8 cellular contexts compared by ENCODE assay signal in genomic region chr2:108607706-108608301, GRCh38.
A peak's percentile ranks its signal among the peaks of the same experiment; 100 is the strongest.
DNase-seq lines count a peak whose midpoint lies in the region; ATAC-seq and TF ChIP-seq lines count a peak whose summit lies in the region.

No MANE protein-coding gene starts in this region.

- H3K36me3 ChIP-seq in GM06990 (ENCODE audit: control insufficient read depth, insufficient read depth, low read length) (no peaks in the 10 kb centered on the region), ascending aorta (no peaks in the 10 kb centered on the region), thoracic aorta (no peaks in the 10 kb centered on the region)

- ATAC-seq in thoracic aorta (ENCODE audit: insufficient number of reproducible peaks, low FRiP score, low read depth) (no peak), HG03571 (IDR thresholded peaks at IDR 0.05; ENCODE audit: unreplicated experiment) (no peak)

- intact Hi-C loops in ascending aorta (cut with DNase I), result no loop called here

- no peaks in the 10 kb centered on the region for H3K9me3 Mint-ChIP-seq in mesothelial cell of epicardium

- TF ChIP-seq CTCF in AG04449 (IDR thresholded peaks at IDR 0.05; ENCODE audit: insufficient read depth, low read length, missing control alignments) (peak; percentile 66), GM06990 (IDR thresholded peaks at IDR 0.05; ENCODE audit: insufficient read depth, low read length, poor library complexity, severe bottlenecking) (peak; percentile 73), ascending aorta (IDR thresholded peaks at IDR 0.05) (peak; percentile 48 to 73 (median 59)), thoracic aorta (IDR thresholded peaks at IDR 0.05) (peak; percentile 58), mesothelial cell of epicardium (IDR thresholded peaks at IDR 0.05; ENCODE audit: unreplicated experiment) (no peak)

- H3K27me3 Mint-ChIP-seq in mesothelial cell of epicardium (ENCODE audit: low read depth), result no peaks in the 10 kb centered on the region

- H3K27me3 ChIP-seq in GM06990 (replicated peaks; ENCODE audit: control insufficient read depth, insufficient read depth, low read length) (no peaks in the 10 kb centered on the region), ascending aorta (no peaks in the 10 kb centered on the region), thoracic aorta (replicated peaks; ENCODE audit: insufficient read depth) (no peaks in the 10 kb centered on the region)

- H3K4me1 ChIP-seq in ascending aorta, result peaks cover 0 to 21% of the 10 kb centered on the region in 2 donors
- H3K4me1 ChIP-seq in thoracic aorta (ENCODE audit: control insufficient read depth in 1 of 2, low read depth in 2 of 2), result peaks cover 12 to 35% of the 10 kb centered on the region in 2 donors

- POLR2A ChIA-PET in AG04449 (lab: Yijun Ruan, JAX), result no interaction called here

- H3K4me3 Mint-ChIP-seq in mesothelial cell of epicardium, result no peak overlapping the region

- no peak for DNase-seq in AG04449 (ENCODE audit: low read depth, low spot score)
- DNase-seq in GM06990 (ENCODE audit: extremely low read depth, insufficient read length), result no peak
- DNase-seq in NCI-H774 (lab: John Stamatoyannopoulos, UW), result peak; percentile 40
- DNase-seq in ascending aorta (ENCODE audit: low spot score in 2 of 2), result no peak
- DNase-seq in inferior parietal cortex (ENCODE audit: extremely low spot score), result peak; percentile 68
- DNase-seq in thoracic aorta (ENCODE audit: low spot score), result no peak
- DNase-seq in mesothelial cell of epicardium (ENCODE audit: low spot score in 2 of 2, unreplicated experiment in 2 of 2), result no peak

- H3K9me3 ChIP-seq in ascending aorta, result no peaks in the 10 kb centered on the region
- no peaks in the 10 kb centered on the region for H3K9me3 ChIP-seq in thoracic aorta

- H3K27ac Mint-ChIP-seq in mesothelial cell of epicardium, result no peak overlapping the region

- H3K27ac ChIP-seq in ascending aorta (no peak overlapping the region), thoracic aorta (no peak overlapping the region)

- H3K4me3 ChIP-seq in AG04449 (ENCODE audit: low read depth, low read length) (no peak overlapping the region), GM06990 (replicated peaks; ENCODE audit: low read depth, low read length) (no peak overlapping the region), ascending aorta (no peak overlapping the region), thoracic aorta (no peak overlapping the region)

- peaks cover 6% of the 10 kb centered on the region for H3K4me1 Mint-ChIP-seq in mesothelial cell of epicardium

- CTCF ChIA-PET in AG04449 (lab: Yijun Ruan, JAX), result interaction anchor here (1.3 to 4.1 kb wide), 4 partner anchors 9 to 29 kb away, joined by 4 to 51 read pairs (median 4); no protein-coding TSS in a partner anchor

- H3K36me3 Mint-ChIP-seq in mesothelial cell of epicardium, result peaks cover 3% of the 10 kb centered on the region

Comparison
In these comparisons a context has a peak if more than half of its experiments do, and no peak if none do; other contexts are left out.
1. DNase-seq: peak in NCI-H774 (single experiment) and inferior parietal cortex (single experiment); none in AG04449 (single experiment), GM06990 (single experiment), ascending aorta (0 of 2), thoracic aorta (single experiment) and mesothelial cell of epicardium (0 of 2).